In the genomic region with DNA sequence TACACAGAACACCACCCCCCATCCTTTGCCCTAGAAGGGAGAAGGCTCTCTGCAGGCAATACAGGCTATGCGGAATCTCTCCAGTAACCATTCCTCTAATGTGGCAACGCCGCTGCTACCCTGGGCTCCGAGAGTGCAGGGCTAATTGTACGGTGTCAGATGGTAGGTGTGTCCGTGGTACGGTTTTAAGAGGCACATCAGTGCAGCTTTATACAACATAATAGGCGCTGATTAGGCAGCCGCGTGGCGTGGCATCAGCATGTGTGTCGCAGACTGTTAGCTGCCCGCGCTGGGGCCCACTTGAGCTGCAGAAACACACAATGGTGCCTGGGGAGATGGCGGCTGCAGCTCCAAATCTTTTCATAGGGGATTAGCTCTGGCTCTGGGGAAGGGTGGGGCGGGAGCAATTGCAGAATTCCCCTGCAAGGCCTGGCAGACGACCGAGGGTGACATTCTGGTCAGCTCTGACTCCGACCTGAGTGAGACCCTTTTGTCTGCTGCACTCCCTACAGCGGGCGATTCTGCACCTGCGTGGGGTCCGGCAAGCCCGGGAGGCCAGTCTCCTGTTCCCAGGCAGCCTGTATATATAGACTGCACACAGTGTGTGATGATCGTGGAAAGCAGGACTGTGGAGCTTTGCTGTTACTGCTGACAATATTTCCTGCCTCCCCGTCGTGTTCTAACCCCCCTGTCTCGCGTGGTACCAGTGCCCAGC, we compare ENCODE assay signal across 15 cellular contexts.
DNase-seq lines count a peak whose midpoint lies in the region; ATAC-seq and TF ChIP-seq lines count a peak whose summit lies in the region.
"Had no signal": no experiment of that assay in that cellular context is flagged by ENCODE, and none has a peak within 500 bp of the region (broad histone marks: within the 10 kb centered on the region; RNA-seq: fewer than 3 reads in every experiment).

No MANE protein-coding gene starts in this region.

- no CpG with 5 or more reads among the region's 29 CpGs for WGBS in H9 (ENCODE audit: extremely low coverage, insufficient read length, low lambda C conversion rate)
- 44 to 50% methylated on average over 29 of the region's 29 CpGs for WGBS in ectodermal cell, 2 experiments

- no peak overlapping the region for H4K5ac ChIP-seq in H9 (ENCODE audit: insufficient read length, low read depth, low read length)

- peaks cover 0 to 10% of the 10 kb centered on the region in 2 experiments; a peak in 2 of 5 replicates for H3K9me3 Mint-ChIP-seq in H9

- H3K4me2 ChIP-seq in H9 (ENCODE audit: insufficient read depth, insufficient read length, low read length): no peak overlapping the region
- H3K4me2 ChIP-seq: PC-9 had no signal

- peaks cover 14 to 26% of the 10 kb centered on the region in 2 experiments for H3K4me1 Mint-ChIP-seq in H9
- H3K4me1 Mint-ChIP-seq: B cell had no signal

- no peak overlapping the region for H3K9ac ChIP-seq in H9 (ENCODE audit: extremely low read depth, insufficient read length, low read length)

- H2BK15ac ChIP-seq in H9 (ENCODE audit: low read depth, low read length): no peak overlapping the region

- no peak for ATAC-seq in HG03442 (IDR thresholded peaks at IDR 0.05; ENCODE audit: unreplicated experiment)
- ATAC-seq: psoas muscle had no signal

- H3K36me3 ChIP-seq in ectodermal cell (ENCODE audit: control insufficient read depth, insufficient read depth, low read length): no peaks in the 10 kb centered on the region
- H3K36me3 ChIP-seq: breast epithelium had no signal

- no peaks in the 10 kb centered on the region for H3K79me2 ChIP-seq in H9 (ENCODE audit: insufficient read depth, low read length)

- H2BK120ac ChIP-seq in H9 (ENCODE audit: low read depth, low read length, poor library complexity, severe bottlenecking): no peak overlapping the region

- no peak overlapping the region for H3K23ac ChIP-seq in H9 (ENCODE audit: insufficient read length, low read depth, low read length)

- H3K18ac ChIP-seq in H9 (ENCODE audit: insufficient read length, low read depth, low read length): peak overlapping the region; percentile 39

- no peaks in the 10 kb centered on the region for H3K23me2 ChIP-seq in H9 (ENCODE audit: insufficient read length, low read depth, low read length, poor library complexity, severe bottlenecking)

- H3K27me3 ChIP-seq in H9 (ENCODE audit: insufficient read depth, low read length) (no peaks in the 10 kb centered on the region), ectodermal cell (ENCODE audit: control insufficient read depth, insufficient read depth, low read length, poor library complexity, severe bottlenecking) (no peaks in the 10 kb centered on the region)
- H3K27me3 ChIP-seq: breast epithelium had no signal

- H3K36me3 Mint-ChIP-seq in H9 (ENCODE audit: insufficient read depth in 1 of 3, low read depth in 3 of 3): peaks cover 0 to 14% (median 11%) of the 10 kb centered on the region in 3 experiments; a peak in 4 of 7 replicates

- H2BK20ac ChIP-seq in H9 (ENCODE audit: low read depth, low read length, poor library complexity, severe bottlenecking): no peak overlapping the region

- no peak overlapping the region for H3K4me3 ChIP-seq in ectodermal cell (ENCODE audit: insufficient read depth, low read depth, low read length)
- H3K4me3 ChIP-seq: breast epithelium, PC-9, psoas muscle had no signal

- H3K4me1 ChIP-seq in H9 (ENCODE audit: insufficient read depth, low read length): peaks cover 18% of the 10 kb centered on the region
- peaks cover 30% of the 10 kb centered on the region for H3K4me1 ChIP-seq in ectodermal cell (ENCODE audit: control insufficient read depth, insufficient read depth, low read length)
- H3K4me1 ChIP-seq: breast epithelium, psoas muscle had no signal

- no peak overlapping the region for H3K4ac ChIP-seq in H9 (ENCODE audit: low read depth, low read length)

- H3K9me3 ChIP-seq in H9 (ENCODE audit: control insufficient read depth, low read depth, low read length) (no peaks in the 10 kb centered on the region), ectodermal cell (ENCODE audit: control insufficient read depth, low read length) (no peaks in the 10 kb centered on the region)
- H3K9me3 ChIP-seq: breast epithelium, psoas muscle had no signal

- H4K8ac ChIP-seq in H9 (replicated peaks; ENCODE audit: insufficient read length, low read depth, low read length): no peak overlapping the region

- DNase-seq in H9 (no peak), NCI-H345 (lab: John Stamatoyannopoulos, UW) (peak; percentile 35), nucleus accumbens (lab: John Stamatoyannopoulos, UW) (peak in 29 of 56 donors; percentile 9 to 71 (median 31)), germinal center (ENCODE audit: low spot score) (no peak)
- no peak for DNase-seq in activated effector memory CD4-positive, alpha-beta T cell treated with Interleukin-2 at 50 U/mL for 16 hours
- DNase-seq in stimulated activated CD4-positive, alpha-beta T cell treated with anti-CD3 and anti-CD28 coated beads, Interleukin-4, amount 100 ng/mL, for 4 hours: no peak
- DNase-seq: activated gamma-delta T cell, DMS79, PC-9, psoas muscle had no signal

- H2AK5ac ChIP-seq in H9 (ENCODE audit: insufficient read length, low read length): no peak overlapping the region

- no peak for TF ChIP-seq CTCF in H9 (conservative IDR thresholded peaks at IDR 0.05)

- H3K4me3 Mint-ChIP-seq in H9: peak overlapping the region; percentile 19 to 59; a peak in 3 of 5 replicates
- H3K4me3 Mint-ChIP-seq: B cell had no signal

- H3K14ac ChIP-seq in H9 (ENCODE audit: insufficient read depth, low read length): peak overlapping the region; percentile 28; the same call in 1 of the 2 replicates

- H3K79me1 ChIP-seq in H9 (ENCODE audit: insufficient read depth, low read depth, low read length, poor library complexity, severe bottlenecking): no peaks in the 10 kb centered on the region

- no peak overlapping the region for H2BK5ac ChIP-seq in H9 (ENCODE audit: insufficient read length, low read length)

- H4K20me1 ChIP-seq in H9 (ENCODE audit: control insufficient read depth, insufficient read depth, insufficient read length): no peaks in the 10 kb centered on the region

- no peak overlapping the region for H3K56ac ChIP-seq in H9 (ENCODE audit: insufficient read length, low read depth, low read length)

- no peaks in the 10 kb centered on the region for H3K27me3 Mint-ChIP-seq in H9 (ENCODE audit: low read depth)
- H3K27me3 Mint-ChIP-seq: B cell had no signal

- no peak overlapping the region for H4K91ac ChIP-seq in H9 (ENCODE audit: insufficient read length, low read depth, low read length)

- no peak overlapping the region for H2BK12ac ChIP-seq in H9 (ENCODE audit: insufficient read length, low read depth, low read length)

- no peak overlapping the region for H2AFZ ChIP-seq in H9 (ENCODE audit: low read length)
- H2AFZ ChIP-seq: PC-9 had no signal

- H3K27ac ChIP-seq in H9 (ENCODE audit: insufficient read length, low read depth, low read length): no peak overlapping the region
- H3K27ac ChIP-seq in ectodermal cell (ENCODE audit: insufficient read depth, low read depth, low read length, poor library complexity, severe bottlenecking): peak overlapping the region; percentile 26
- H3K27ac ChIP-seq: breast epithelium, PC-9, psoas muscle, VCaP had no signal

- H3T11ph ChIP-seq in H9 (ENCODE audit: low read length): no peak overlapping the region

- peak overlapping the region in 1 of 3 experiments; percentile 66; a peak in 1 of 7 replicates for H3K27ac Mint-ChIP-seq in H9
- H3K27ac Mint-ChIP-seq: B cell had no signal

Comparison
In these comparisons a context has a peak if more than half of its experiments do, and no peak if none do; other contexts are left out.
1. DNase-seq: peak in NCI-H345 (single experiment) and nucleus accumbens (29 of 56); none in H9 (single experiment), germinal center (single experiment), activated effector memory CD4-positive, alpha-beta T cell treated with Interleukin-2 at 50 U/mL for 16 hours (single experiment) and stimulated activated CD4-positive, alpha-beta T cell treated with anti-CD3 and anti-CD28 coated beads, Interleukin-4, amount 100 ng/mL, for 4 hours (0 of 2).